ENCODE assay signal across 7 cellular contexts in genomic region chr17:1515640-1516402, GRCh38. TPM values are rescaled to one million over a fixed set of nuclear protein-coding genes. Genes with fewer than 3 reads are reported as not detected.
DNase-seq lines count a peak whose midpoint lies in the region; ATAC-seq and TF ChIP-seq lines count a peak whose summit lies in the region.

No MANE protein-coding gene starts in this region.

- H3K27me3 ChIP-seq in GM06990 (replicated peaks; ENCODE audit: control insufficient read depth, insufficient read depth, low read length) (no peaks in the 10 kb centered on the region), OCI-LY3 (ENCODE audit: low read depth, low read length) (no peaks in the 10 kb centered on the region), fibroblast of lung (ENCODE audit: control insufficient read depth, insufficient read depth, low read length) (no peaks in the 10 kb centered on the region)
- no peaks in the 10 kb centered on the region for H3K27me3 ChIP-seq in naive thymus-derived CD4-positive, alpha-beta T cell (ENCODE audit: control insufficient read depth in 2 of 2, insufficient read depth in 2 of 2, low read length in 2 of 2)

- H3K9ac ChIP-seq in OCI-LY3 (ENCODE audit: low read length) (peak overlapping the region; percentile 55), fibroblast of lung (ENCODE audit: insufficient read depth, low read length) (peak overlapping the region; percentile 88)

- intact Hi-C loops in activated T-helper 1 cell treated with anti-CD3 and anti-CD28 coated beads, Interleukin-12 subunit alpha, Interleukin-12 subunit beta, Interleukin-2, Interleukin-4 antibody, amounts not matched to agents 30 ng/mL and 10 ng/mL and 1 ng/mL, durations not matched to agents 14 hours and 24 hours and 36 hours (cut with micrococcal nuclease), result loop anchor here (1.0 kb wide), 7 partner anchors 25 to 257 kb away; partner anchors contain the start of genes CRK, PITPNA and YWHAE
- intact Hi-C loops in naive thymus-derived CD4-positive, alpha-beta T cell (cut with micrococcal nuclease), result loop anchor here (1.0 to 5.0 kb wide), 14 partner anchors 25 to 526 kb away; partner anchors contain the start of genes CRK (in 2 of the 2), PITPNA (in 2 of the 2), SLC43A2 (in 2 of the 2) and YWHAE (in 2 of the 2)

- peaks cover 7% of the 10 kb centered on the region for H3K36me3 Mint-ChIP-seq in activated T-helper 1 cell treated with anti-CD3 and anti-CD28 coated beads, Interleukin-12 subunit alpha, Interleukin-12 subunit beta, Interleukin-2, Interleukin-4 antibody, amounts not matched to agents 30 ng/mL and 10 ng/mL and 1 ng/mL, durations not matched to agents 14 hours and 24 hours and 36 hours (ENCODE audit: low read depth)
- peaks cover 0 to 16% (median 4%) of the 10 kb centered on the region in 5 donors for H3K36me3 Mint-ChIP-seq in naive thymus-derived CD4-positive, alpha-beta T cell
- H3K36me3 Mint-ChIP-seq in type B pancreatic cell, result no peaks in the 10 kb centered on the region

- peaks cover 10% of the 10 kb centered on the region for H3K36me3 ChIP-seq in GM06990 (ENCODE audit: control insufficient read depth, insufficient read depth, low read length)
- no peaks in the 10 kb centered on the region for H3K36me3 ChIP-seq in OCI-LY3 (replicated peaks; ENCODE audit: low read depth, low read length)
- H3K36me3 ChIP-seq in fibroblast of lung (ENCODE audit: control insufficient read depth, insufficient read depth, low read length), result peaks cover 8% of the 10 kb centered on the region
- H3K36me3 ChIP-seq in naive thymus-derived CD4-positive, alpha-beta T cell (ENCODE audit: control insufficient read depth in 2 of 3, insufficient read depth in 3 of 3, low read length in 3 of 3), result peaks cover 0 to 55% (median 9%) of the 10 kb centered on the region in 3 experiments

- TF ChIP-seq CTCF in GM06990 (IDR thresholded peaks at IDR 0.05; ENCODE audit: insufficient read depth, low read length, poor library complexity, severe bottlenecking) (peak; percentile 71), OCI-LY3 (IDR thresholded peaks at IDR 0.05; ENCODE audit: low read depth, low read length) (peak; percentile 50), fibroblast of lung (conservative IDR thresholded peaks at IDR 0.05 in 1 of 2, IDR thresholded peaks at IDR 0.05 in 1 of 2; ENCODE audit: low read depth in 1 of 2, low read length in 2 of 2) (peak; percentile 70 to 76), type B pancreatic cell (conservative IDR thresholded peaks at IDR 0.05) (peak; percentile 73)

- H3K9me3 ChIP-seq in OCI-LY3 (ENCODE audit: insufficient read depth, low read length), result no peaks in the 10 kb centered on the region
- no peaks in the 10 kb centered on the region for H3K9me3 ChIP-seq in fibroblast of lung (ENCODE audit: control insufficient read depth, insufficient read depth, low read depth, low read length)
- H3K9me3 ChIP-seq in naive thymus-derived CD4-positive, alpha-beta T cell (ENCODE audit: control insufficient read depth in 2 of 3, low read length in 3 of 3), result no peaks in the 10 kb centered on the region

- no peaks in the 10 kb centered on the region for H3K27me3 Mint-ChIP-seq in activated T-helper 1 cell treated with anti-CD3 and anti-CD28 coated beads, Interleukin-12 subunit alpha, Interleukin-12 subunit beta, Interleukin-2, Interleukin-4 antibody, amounts not matched to agents 30 ng/mL and 10 ng/mL and 1 ng/mL, durations not matched to agents 14 hours and 24 hours and 36 hours (ENCODE audit: insufficient read depth)
- no peaks in the 10 kb centered on the region for H3K27me3 Mint-ChIP-seq in naive thymus-derived CD4-positive, alpha-beta T cell
- no peaks in the 10 kb centered on the region for H3K27me3 Mint-ChIP-seq in type B pancreatic cell

- CTCF ChIA-PET in naive thymus-derived CD4-positive, alpha-beta T cell (lab: Charles Lee), result interaction anchor here (0.8 to 2.4 kb wide), 8 partner anchors 10 to 154 kb away, joined by 3 to 32 read pairs (median 3); no protein-coding TSS in a partner anchor

- H3K27ac ChIP-seq in OCI-LY3 (ENCODE audit: low read length) (no peak overlapping the region), fibroblast of lung (ENCODE audit: insufficient read depth, low read length) (peak overlapping the region; percentile 88)
- H3K27ac ChIP-seq in naive thymus-derived CD4-positive, alpha-beta T cell (ENCODE audit: low read depth, low read length), result peak overlapping the region; percentile 93

- H3K27ac Mint-ChIP-seq in activated T-helper 1 cell treated with anti-CD3 and anti-CD28 coated beads, Interleukin-12 subunit alpha, Interleukin-12 subunit beta, Interleukin-2, Interleukin-4 antibody, amounts not matched to agents 30 ng/mL and 10 ng/mL and 1 ng/mL, durations not matched to agents 14 hours and 24 hours and 36 hours, result peak overlapping the region; percentile 76
- peak overlapping the region; percentile 68 to 97 (median 92) for H3K27ac Mint-ChIP-seq in naive thymus-derived CD4-positive, alpha-beta T cell
- H3K27ac Mint-ChIP-seq in type B pancreatic cell, result peak overlapping the region; percentile 98

- no peak overlapping the region; the same call in 1 of the 2 replicates for H2AFZ ChIP-seq in OCI-LY3 (ENCODE audit: low read depth, low read length)
- peak overlapping the region; percentile 32 for H2AFZ ChIP-seq in fibroblast of lung (ENCODE audit: low read length)

- H3K4me2 ChIP-seq in OCI-LY3 (ENCODE audit: low read length), result peak overlapping the region; percentile 96
- H3K4me2 ChIP-seq in fibroblast of lung (ENCODE audit: extremely low read depth, insufficient read depth, low read length), result peak overlapping the region; percentile 95

- DNase-seq in GM06990 (ENCODE audit: extremely low read depth, insufficient read length) (peak; percentile 54), fibroblast of lung (ENCODE audit: low read depth in 2 of 2) (peak; percentile 79 to 93), type B pancreatic cell (ENCODE audit: extremely low spot score, unreplicated experiment) (no peak)
- peak; percentile 62 for DNase-seq in activated T-helper 1 cell treated with anti-CD3 and anti-CD28 coated beads, Interleukin-12 subunit alpha, Interleukin-12 subunit beta, Interleukin-2, Interleukin-4 antibody, amounts not matched to agents 30 ng/mL and 10 ng/mL and 1 ng/mL, durations not matched to agents 14 hours and 24 hours and 36 hours (ENCODE audit: low spot score)
- peak in 8 of 9 donors; percentile 35 to 55 (median 47) for DNase-seq in naive thymus-derived CD4-positive, alpha-beta T cell

- peak overlapping the region; percentile 93 for H3K4me3 Mint-ChIP-seq in activated T-helper 1 cell treated with anti-CD3 and anti-CD28 coated beads, Interleukin-12 subunit alpha, Interleukin-12 subunit beta, Interleukin-2, Interleukin-4 antibody, amounts not matched to agents 30 ng/mL and 10 ng/mL and 1 ng/mL, durations not matched to agents 14 hours and 24 hours and 36 hours
- peak overlapping the region; percentile 78 to 93 (median 91) for H3K4me3 Mint-ChIP-seq in naive thymus-derived CD4-positive, alpha-beta T cell
- peak overlapping the region; percentile 96 for H3K4me3 Mint-ChIP-seq in type B pancreatic cell

- peaks cover 14% of the 10 kb centered on the region; the same call in 1 of the 2 replicates for H3K79me2 ChIP-seq in OCI-LY3 (ENCODE audit: low read length)
- H3K79me2 ChIP-seq in fibroblast of lung (ENCODE audit: control insufficient read depth, insufficient read depth, low read length), result peaks cover 3% of the 10 kb centered on the region

- POLR2A ChIA-PET in naive thymus-derived CD4-positive, alpha-beta T cell (lab: Charles Lee), result interaction anchor here (0.6 to 3.3 kb wide), 22 partner anchors 11 to 264 kb away, joined by 3 to 36 read pairs (median 4); partner anchors contain the start of genes CRK, MYO1C, PITPNA and SLC43A2

- peaks cover 13% of the 10 kb centered on the region for H3K4me1 Mint-ChIP-seq in activated T-helper 1 cell treated with anti-CD3 and anti-CD28 coated beads, Interleukin-12 subunit alpha, Interleukin-12 subunit beta, Interleukin-2, Interleukin-4 antibody, amounts not matched to agents 30 ng/mL and 10 ng/mL and 1 ng/mL, durations not matched to agents 14 hours and 24 hours and 36 hours (ENCODE audit: low read depth)
- H3K4me1 Mint-ChIP-seq in naive thymus-derived CD4-positive, alpha-beta T cell, result peaks cover 18 to 47% (median 29%) of the 10 kb centered on the region in 7 donors
- peaks cover 8% of the 10 kb centered on the region for H3K4me1 Mint-ChIP-seq in type B pancreatic cell (ENCODE audit: unreplicated experiment)

- H3K4me3 ChIP-seq in GM06990 (replicated peaks; ENCODE audit: low read depth, low read length) (peak overlapping the region; percentile 93), OCI-LY3 (ENCODE audit: low read length) (peak overlapping the region; percentile 98), fibroblast of lung (replicated peaks in 1 of 4; ENCODE audit: control extremely low read depth in 1 of 4, insufficient read depth in 1 of 4, low read depth in 3 of 4, low read length in 4 of 4) (peak overlapping the region; percentile 86 to 98 (median 90))
- H3K4me3 ChIP-seq in naive thymus-derived CD4-positive, alpha-beta T cell (ENCODE audit: low read length), result peak overlapping the region; percentile 77

- H3K4me1 ChIP-seq in OCI-LY3 (ENCODE audit: low read length) (peaks cover 11% of the 10 kb centered on the region), fibroblast of lung (ENCODE audit: control insufficient read depth, extremely low read depth, insufficient read depth, low read length) (peaks cover 11% of the 10 kb centered on the region)
- peaks cover 9 to 14% of the 10 kb centered on the region in 2 donors for H3K4me1 ChIP-seq in naive thymus-derived CD4-positive, alpha-beta T cell (ENCODE audit: control insufficient read depth in 2 of 2, insufficient read depth in 2 of 2, low read length in 2 of 2)

- ATAC-seq in HG03066 (IDR thresholded peaks at IDR 0.05; ENCODE audit: low read depth, unreplicated experiment), result peak; percentile 4
- ATAC-seq in naive thymus-derived CD4-positive, alpha-beta T cell, result peak; percentile 10

- H3K9me3 Mint-ChIP-seq in activated T-helper 1 cell treated with anti-CD3 and anti-CD28 coated beads, Interleukin-12 subunit alpha, Interleukin-12 subunit beta, Interleukin-2, Interleukin-4 antibody, amounts not matched to agents 30 ng/mL and 10 ng/mL and 1 ng/mL, durations not matched to agents 14 hours and 24 hours and 36 hours, result no peaks in the 10 kb centered on the region
- no peaks in the 10 kb centered on the region for H3K9me3 Mint-ChIP-seq in naive thymus-derived CD4-positive, alpha-beta T cell
- no peaks in the 10 kb centered on the region for H3K9me3 Mint-ChIP-seq in type B pancreatic cell

- H4K20me1 ChIP-seq in OCI-LY3 (ENCODE audit: insufficient read depth, low read length), result no peaks in the 10 kb centered on the region
- no peaks in the 10 kb centered on the region for H4K20me1 ChIP-seq in fibroblast of lung (ENCODE audit: control insufficient read depth, extremely low read depth, insufficient read depth, low read length)

RNA-seq across cellular contexts. Expression of gene INPP5K, which starts 0.6 kb away (rescaled TPM):
- 23.9 and 24.7 TPM in 2 replicates for total RNA-seq in activated T-helper 1 cell treated with anti-CD3 and anti-CD28 coated beads, Interleukin-12 subunit alpha, Interleukin-12 subunit beta, Interleukin-2, Interleukin-4 antibody, amounts not matched to agents 30 ng/mL and 10 ng/mL and 1 ng/mL, durations not matched to agents 14 hours and 24 hours and 36 hours
- total RNA-seq in fibroblast of lung (32.1 and 34.5 TPM in 2 replicates), type B pancreatic cell (ENCODE audit: low replicate concordance) (21.2 and 29.7 TPM in 2 replicates)
- polyA plus RNA-seq in fibroblast of lung, result 18.6 and 21.0 TPM in 2 replicates
- polyA plus RNA-seq in fibroblast of lung (2012), result 19.6 and 21.9 TPM in 2 replicates
- polyA minus RNA-seq in fibroblast of lung (ENCODE audit: low replicate concordance), result 51.3 and 54.5 TPM in 2 replicates
- 100 to 1,000 TPM in 2 of 5 experiments, 10 to 100 TPM in 3; 50.5 to 184 (median 84.2) TPM for total RNA-seq in naive thymus-derived CD4-positive, alpha-beta T cell
- 10 to 100 TPM; 72.9 to 84.3 TPM for polyA plus RNA-seq in naive thymus-derived CD4-positive, alpha-beta T cell

RNA-seq across cellular contexts. Expression of gene MYO1C, which starts 23.3 kb away (rescaled TPM):
- total RNA-seq in activated T-helper 1 cell treated with anti-CD3 and anti-CD28 coated beads, Interleukin-12 subunit alpha, Interleukin-12 subunit beta, Interleukin-2, Interleukin-4 antibody, amounts not matched to agents 30 ng/mL and 10 ng/mL and 1 ng/mL, durations not matched to agents 14 hours and 24 hours and 36 hours, result 31.1 and 44.0 TPM in 2 replicates
- total RNA-seq in fibroblast of lung (113 and 190 TPM in 2 replicates), type B pancreatic cell (ENCODE audit: low replicate concordance) (73.6 and 132 TPM in 2 replicates)
- 164 and 180 TPM in 2 replicates for polyA plus RNA-seq in fibroblast of lung
- polyA plus RNA-seq in fibroblast of lung (2012), result 224 and 226 TPM in 2 replicates
- polyA minus RNA-seq in fibroblast of lung (ENCODE audit: low replicate concordance), result 842 and 992 TPM in 2 replicates
- 10 to 100 TPM; 10.3 to 37.0 (median 23.6) TPM for total RNA-seq in naive thymus-derived CD4-positive, alpha-beta T cell
- 1 to 10 TPM; 4.4 to 4.7 TPM for polyA plus RNA-seq in naive thymus-derived CD4-positive, alpha-beta T cell

RNA-seq across cellular contexts. Expression of gene PITPNA, which starts 46.8 kb away (rescaled TPM):
- 72.7 and 74.2 TPM in 2 replicates for total RNA-seq in activated T-helper 1 cell treated with anti-CD3 and anti-CD28 coated beads, Interleukin-12 subunit alpha, Interleukin-12 subunit beta, Interleukin-2, Interleukin-4 antibody, amounts not matched to agents 30 ng/mL and 10 ng/mL and 1 ng/mL, durations not matched to agents 14 hours and 24 hours and 36 hours
- 10.8 and 12.6 TPM in 2 replicates for total RNA-seq in fibroblast of lung
- polyA plus RNA-seq in fibroblast of lung, result 58.3 and 63.6 TPM in 2 replicates
- polyA plus RNA-seq in fibroblast of lung (2012), result 56.0 and 56.6 TPM in 2 replicates
- polyA minus RNA-seq in fibroblast of lung (ENCODE audit: low replicate concordance), result 65.7 and 67.9 TPM in 2 replicates
- 10 to 100 TPM; 31.5 to 87.9 (median 39.1) TPM for total RNA-seq in naive thymus-derived CD4-positive, alpha-beta T cell
- polyA plus RNA-seq in naive thymus-derived CD4-positive, alpha-beta T cell, result 10 to 100 TPM; 16.6 to 25.3 TPM
- total RNA-seq in type B pancreatic cell (ENCODE audit: low replicate concordance), result 64.5 and 76.1 TPM in 2 replicates

RNA-seq across cellular contexts. Expression of gene CRK, which starts 59.8 kb away (rescaled TPM):
- total RNA-seq in activated T-helper 1 cell treated with anti-CD3 and anti-CD28 coated beads, Interleukin-12 subunit alpha, Interleukin-12 subunit beta, Interleukin-2, Interleukin-4 antibody, amounts not matched to agents 30 ng/mL and 10 ng/mL and 1 ng/mL, durations not matched to agents 14 hours and 24 hours and 36 hours, result 19.8 and 24.2 TPM in 2 replicates
- total RNA-seq in fibroblast of lung (105 and 120 TPM in 2 replicates), type B pancreatic cell (ENCODE audit: low replicate concordance) (49.5 and 53.6 TPM in 2 replicates)
- polyA plus RNA-seq in fibroblast of lung, result 119 and 138 TPM in 2 replicates
- 58.3 and 63.7 TPM in 2 replicates for polyA plus RNA-seq in fibroblast of lung (2012)
- 34.5 and 37.5 TPM in 2 replicates for polyA minus RNA-seq in fibroblast of lung (ENCODE audit: low replicate concordance)
- 10 to 100 TPM; 16.9 to 29.0 (median 20.9) TPM for total RNA-seq in naive thymus-derived CD4-positive, alpha-beta T cell
- 10 to 100 TPM; 20.0 to 24.3 TPM for polyA plus RNA-seq in naive thymus-derived CD4-positive, alpha-beta T cell
